ENCODE assay signal across 13 cellular contexts in the genomic region with DNA sequence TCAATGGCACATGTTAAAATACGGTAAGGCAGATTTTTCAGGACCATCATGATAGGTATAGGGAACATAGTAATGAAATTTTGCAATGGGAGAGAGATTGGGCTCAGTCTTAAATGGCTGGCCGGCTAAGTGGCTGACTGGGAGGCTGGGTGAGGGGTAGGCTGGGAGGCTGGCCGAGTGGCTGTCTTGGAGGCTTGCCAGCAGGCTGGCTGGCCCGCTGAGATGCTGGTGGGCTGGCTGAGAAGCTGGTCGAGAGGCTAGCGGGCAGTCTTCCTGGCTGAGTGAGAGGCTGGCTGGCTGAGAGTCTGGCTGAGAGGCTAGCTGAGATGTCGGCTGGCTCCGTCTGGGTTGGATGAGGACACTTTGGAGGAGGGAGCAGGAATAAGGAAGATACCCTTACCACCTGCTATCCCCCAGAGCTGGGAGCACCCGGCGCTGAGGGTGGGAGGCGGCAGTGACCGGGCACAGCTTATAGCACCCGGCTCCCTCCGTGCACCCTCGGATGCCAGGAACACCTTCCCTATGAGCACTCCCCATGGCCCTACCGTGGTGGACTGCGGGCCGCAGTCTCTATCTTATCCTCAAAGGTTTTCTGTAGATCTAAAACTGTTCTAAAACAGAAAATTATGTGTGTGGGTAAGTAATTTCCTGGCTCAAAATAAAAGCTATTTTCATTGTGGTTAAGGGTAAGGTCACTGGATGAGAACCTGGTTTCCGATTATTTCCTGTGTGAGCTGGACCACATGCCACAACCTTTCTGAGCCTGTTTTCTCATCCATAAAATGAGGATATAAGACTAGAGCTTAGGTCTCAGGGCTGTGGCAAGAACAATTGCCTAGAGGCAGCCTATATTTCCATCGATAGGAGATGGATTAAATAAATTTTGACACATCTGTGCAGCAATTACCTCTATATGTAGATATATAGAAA. TPM values are rescaled to one million over a fixed set of nuclear protein-coding genes. Genes with fewer than 3 reads are reported as not detected.
DNase-seq lines count a peak whose midpoint lies in the region; ATAC-seq, FAIRE-seq and TF ChIP-seq lines count a peak whose summit lies in the region.
"Had no signal": no experiment of that assay in that cellular context is flagged by ENCODE, and none has a peak within 500 bp of the region (broad histone marks: within the 10 kb centered on the region; RNA-seq: fewer than 3 reads in every experiment).

No MANE protein-coding gene starts in this region.

- FAIRE-seq in RCC 7860 (lab: Jason Lieb, UNC) = no peak

- no peaks in the 10 kb centered on the region for H3K27me3 ChIP-seq in testis

- H3K36me3 ChIP-seq in testis (ENCODE audit: low read depth, missing control alignments) = no peaks in the 10 kb centered on the region

- DNase-seq in NCI-H187 (lab: John Stamatoyannopoulos, UW) = peak; percentile 55 to 57
- no peak for DNase-seq in NCI-H187 treated with DMSO at 0.1 percent for 48 hours (lab: John Stamatoyannopoulos, UW)
- DNase-seq in NCI-H146 treated with DMSO at 0.1 percent for 48 hours (lab: John Stamatoyannopoulos, UW; ENCODE audit: unreplicated experiment) = peak; percentile 34
- DNase-seq in putamen (ENCODE audit: low spot score) = peak; percentile 8
- DNase-seq in RCC 7860 (ENCODE audit: low spot score) = no peak
- no peak for DNase-seq in testis
- DNase-seq: activated CD4-positive, alpha-beta T cell treated with anti-CD3 and anti-CD28 coated beads, Interleukin-2, amount 50 U/mL, for 4 hours; GDM1; stimulated activated naive CD4-positive, alpha-beta T cell had no signal

- no peak for TF ChIP-seq POLR2A in testis (IDR thresholded peaks at IDR 0.05)

- WGBS in testis, 2 donors = 62 to 71% methylated on average over 18 to 20 of the region's 20 CpGs

- TF ChIP-seq CTCF in VCaP (conservative IDR thresholded peaks at IDR 0.05) (no peak), testis (IDR thresholded peaks at IDR 0.05) (no peak)

- no peak for ATAC-seq in GM18868 (IDR thresholded peaks at IDR 0.05; ENCODE audit: unreplicated experiment)

- peak overlapping the region; percentile 71 for H3K27ac ChIP-seq in VCaP
- no peak overlapping the region for H3K27ac ChIP-seq in testis

- intact Hi-C loops in testis (cut with DNase I; ENCODE audit: low total_unique reads) = no loop called here

- no peak overlapping the region for H3K4me3 ChIP-seq in testis

- no peaks in the 10 kb centered on the region for H3K4me1 ChIP-seq in testis

- no peaks in the 10 kb centered on the region for H3K9me3 ChIP-seq in testis

RNA-seq across cellular contexts. Expression of gene TMC5, which starts 34.5 kb away (rescaled TPM):
- 1 to 10 TPM; 4.5 to 7.1 TPM for total RNA-seq in testis
- 27.7 TPM for polyA plus RNA-seq in testis (ENCODE audit: insufficient read depth, low read depth, low replicate concordance)
- total RNA-seq: myocyte, SK-MEL-5 had no signal

Comparison
In these comparisons a context has a peak if more than half of its experiments do, and no peak if none do; other contexts are left out.
1. DNase-seq: peak in NCI-H187 (2 of 2), NCI-H146 treated with DMSO at 0.1 percent for 48 hours (single experiment) and putamen (single experiment); none in NCI-H187 treated with DMSO at 0.1 percent for 48 hours (single experiment), RCC 7860 (single experiment) and testis (single experiment).